Comparison of ENCODE assay signal across 8 cellular contexts in the genomic region with DNA sequence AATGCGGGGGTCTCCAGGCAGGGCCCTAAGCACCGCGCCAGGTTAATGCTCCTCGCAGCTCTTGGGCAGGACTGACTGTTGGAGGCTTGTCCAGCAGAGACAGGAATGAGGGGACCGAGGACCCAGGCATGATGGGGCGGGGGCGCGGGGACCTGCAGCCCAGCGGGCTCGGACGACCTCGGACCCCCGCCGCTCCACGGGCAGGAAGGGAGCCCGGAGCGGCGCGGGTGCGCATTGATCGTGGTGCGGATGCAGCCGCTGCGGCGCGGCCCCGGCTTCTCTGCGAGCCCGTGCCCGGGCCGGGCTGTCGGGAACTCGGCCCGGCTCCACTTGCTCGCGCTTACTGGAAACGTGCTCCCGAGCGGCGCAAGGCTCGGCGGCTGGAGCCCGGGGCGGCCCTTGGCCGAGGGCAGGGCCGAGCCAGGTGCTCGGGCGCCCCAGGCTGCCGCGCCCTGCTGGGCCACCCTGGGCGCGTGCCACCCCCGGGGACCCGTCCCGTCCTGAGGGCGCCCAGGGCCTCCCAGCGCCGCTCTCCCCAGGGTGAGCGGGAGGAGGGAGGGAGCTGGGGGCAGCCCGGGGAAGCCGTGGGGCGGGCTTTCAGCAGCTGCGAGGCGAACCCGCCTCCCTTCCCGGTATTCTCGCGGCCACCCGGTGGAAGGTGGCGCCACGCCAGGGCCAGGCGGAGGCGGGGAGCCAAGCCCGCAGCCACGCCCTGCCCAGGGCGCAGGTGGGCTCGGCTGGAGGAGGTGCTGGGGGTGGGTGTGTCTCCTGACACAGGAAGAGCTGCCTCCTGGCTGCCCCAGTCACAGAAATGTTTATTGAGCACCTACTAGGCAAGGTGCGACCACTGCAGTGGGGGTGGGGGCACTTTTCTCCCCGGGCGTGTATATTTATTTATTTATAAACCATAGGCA. TPM values are rescaled to one million over a fixed set of nuclear protein-coding genes. Genes with fewer than 3 reads are reported as not detected.
DNase-seq lines count a peak whose midpoint lies in the region; ATAC-seq and TF ChIP-seq lines count a peak whose summit lies in the region.

No MANE protein-coding gene starts in this region.

- H3K79me1 ChIP-seq in H9 (ENCODE audit: insufficient read depth, low read depth, low read length, poor library complexity, severe bottlenecking), result no peaks in the 10 kb centered on the region

- H2BK12ac ChIP-seq in H9 (ENCODE audit: insufficient read length, low read depth, low read length), result no peak overlapping the region

- peaks cover 48 to 78% (median 54%) of the 10 kb centered on the region in 10 experiments for H3K4me1 ChIP-seq in BLaER1 treated with 17β-estradiol and CSF1 and Interleukin-3, amounts not matched to agents 10 nM and 100 nM
- peaks cover 3% of the 10 kb centered on the region; the same call in 1 of the 2 replicates for H3K4me1 ChIP-seq in H9 (ENCODE audit: insufficient read depth, low read length)

- peaks cover 21% of the 10 kb centered on the region for H3K27me3 Mint-ChIP-seq in H9 (ENCODE audit: low read depth)
- peaks cover 7% of the 10 kb centered on the region for H3K27me3 Mint-ChIP-seq in memory B cell

- no peak overlapping the region for H3K23ac ChIP-seq in H9 (ENCODE audit: insufficient read length, low read depth, low read length)

- H3K9me3 ChIP-seq in BLaER1 treated with 17β-estradiol and CSF1 and Interleukin-3, amounts not matched to agents 10 nM and 100 nM (replicated peaks in 1 of 11), result no peaks in the 10 kb centered on the region
- no peaks in the 10 kb centered on the region for H3K9me3 ChIP-seq in H9 (ENCODE audit: control insufficient read depth, low read depth, low read length)

- peak overlapping the region; percentile 42 to 86 (median 65); a peak in 19 of 22 replicates for H3K27ac ChIP-seq in BLaER1 treated with 17β-estradiol and CSF1 and Interleukin-3, amounts not matched to agents 10 nM and 100 nM
- H3K27ac ChIP-seq in H9 (ENCODE audit: insufficient read length, low read depth, low read length), result no peak overlapping the region

- H3K79me2 ChIP-seq in H9 (ENCODE audit: insufficient read depth, low read length), result no peaks in the 10 kb centered on the region

- no peak overlapping the region for H4K91ac ChIP-seq in H9 (ENCODE audit: insufficient read length, low read depth, low read length)

- H2BK120ac ChIP-seq in H9 (ENCODE audit: low read depth, low read length, poor library complexity, severe bottlenecking), result no peak overlapping the region

- DNase-seq in H9 (peak; percentile 97), NCI-H345 (lab: John Stamatoyannopoulos, UW) (peak; percentile 96), ecto neural progenitor cell (ENCODE audit: low spot score) (peak; percentile 83), memory B cell (ENCODE audit: low spot score in 2 of 2) (peak; percentile 42 to 54)
- peak; percentile 30 to 33 for DNase-seq in activated CD4-positive, alpha-beta T cell treated with anti-CD3 and anti-CD28 coated beads, Interleukin-2, amount 50 U/mL, for 24 hours (ENCODE audit: low read depth in 1 of 2, low spot score in 1 of 2)
- DNase-seq in stimulated activated CD8-positive, alpha-beta memory T cell treated with anti-CD3 and anti-CD28 coated beads, Interleukin-15, amount 100 ng/mL, for 4 hours (ENCODE audit: low read depth in 2 of 2), result peak; percentile 47 to 50

- H3K56ac ChIP-seq in H9 (ENCODE audit: insufficient read length, low read depth, low read length), result no peak overlapping the region

- H3K4me1 Mint-ChIP-seq in H9, result peaks cover 45 to 49% of the 10 kb centered on the region in 2 experiments
- H3K4me1 Mint-ChIP-seq in memory B cell, result peaks cover 17% of the 10 kb centered on the region

- no peaks in the 10 kb centered on the region for H3K36me3 ChIP-seq in BLaER1 treated with 17β-estradiol and CSF1 and Interleukin-3, amounts not matched to agents 10 nM and 100 nM

- H3K9me3 Mint-ChIP-seq in H9, result no peaks in the 10 kb centered on the region; a peak in 2 of 5 replicates
- H3K9me3 Mint-ChIP-seq in memory B cell, result no peaks in the 10 kb centered on the region

- H3K4me2 ChIP-seq in BLaER1 treated with 17β-estradiol and CSF1 and Interleukin-3, amounts not matched to agents 10 nM and 100 nM, result peak overlapping the region; percentile 85 to 98 (median 97)
- H3K4me2 ChIP-seq in H9 (ENCODE audit: insufficient read depth, insufficient read length, low read length), result peak overlapping the region; percentile 17

- H2AFZ ChIP-seq in H9 (ENCODE audit: low read length), result no peak overlapping the region

- no peak overlapping the region for H4K8ac ChIP-seq in H9 (replicated peaks; ENCODE audit: insufficient read length, low read depth, low read length)

- H3K4me3 Mint-ChIP-seq in H9 (peak overlapping the region; percentile 68 to 79), memory B cell (peak overlapping the region; percentile 71)

- H3K27me3 ChIP-seq in BLaER1 treated with 17β-estradiol and CSF1 and Interleukin-3, amounts not matched to agents 10 nM and 100 nM, result peaks cover 0 to 14% (median 5%) of the 10 kb centered on the region in 11 experiments; a peak in 6 of 22 replicates
- H3K27me3 ChIP-seq in H9 (ENCODE audit: insufficient read depth, low read length), result no peaks in the 10 kb centered on the region

- H2BK5ac ChIP-seq in H9 (ENCODE audit: insufficient read length, low read length), result no peak overlapping the region

- H2BK15ac ChIP-seq in H9 (ENCODE audit: low read depth, low read length), result no peak overlapping the region

- peak overlapping the region; percentile 56 to 81 (median 75) for H3K9ac ChIP-seq in BLaER1 treated with 17β-estradiol and CSF1 and Interleukin-3, amounts not matched to agents 10 nM and 100 nM
- H3K9ac ChIP-seq in H9 (ENCODE audit: extremely low read depth, insufficient read length, low read length), result no peak overlapping the region

- H3K4ac ChIP-seq in H9 (ENCODE audit: low read depth, low read length), result no peak overlapping the region

- H3K27ac Mint-ChIP-seq in H9, result no peak overlapping the region; a peak in 1 of 7 replicates
- H3K27ac Mint-ChIP-seq in memory B cell, result no peak overlapping the region

- peaks cover 3% of the 10 kb centered on the region for H3K23me2 ChIP-seq in H9 (ENCODE audit: insufficient read length, low read depth, low read length, poor library complexity, severe bottlenecking)

- no peak overlapping the region for H3K14ac ChIP-seq in H9 (ENCODE audit: insufficient read depth, low read length)

- H3T11ph ChIP-seq in H9 (ENCODE audit: low read length), result no peak overlapping the region

- no CpG with 5 or more reads among the region's 80 CpGs for WGBS in H9 (ENCODE audit: extremely low coverage, insufficient read length, low lambda C conversion rate)

- TF ChIP-seq CTCF in H9 (conservative IDR thresholded peaks at IDR 0.05), result no peak

- no peak overlapping the region for H4K5ac ChIP-seq in H9 (ENCODE audit: insufficient read length, low read depth, low read length)

- no peaks in the 10 kb centered on the region for H4K20me1 ChIP-seq in BLaER1 treated with 17β-estradiol and CSF1 and Interleukin-3, amounts not matched to agents 10 nM and 100 nM
- no peaks in the 10 kb centered on the region for H4K20me1 ChIP-seq in H9 (ENCODE audit: control insufficient read depth, insufficient read depth, insufficient read length)

- peak overlapping the region; percentile 44 to 72 (median 59); a peak in 19 of 20 replicates for H3K4me3 ChIP-seq in BLaER1 treated with 17β-estradiol and CSF1 and Interleukin-3, amounts not matched to agents 10 nM and 100 nM

- H2AK5ac ChIP-seq in H9 (ENCODE audit: insufficient read length, low read length), result no peak overlapping the region

- H3K18ac ChIP-seq in H9 (ENCODE audit: insufficient read length, low read depth, low read length), result no peak overlapping the region

- no peak overlapping the region for H2BK20ac ChIP-seq in H9 (ENCODE audit: low read depth, low read length, poor library complexity, severe bottlenecking)

- H3K36me3 Mint-ChIP-seq in H9 (ENCODE audit: insufficient read depth in 1 of 3, low read depth in 3 of 3) (no peaks in the 10 kb centered on the region), memory B cell (no peaks in the 10 kb centered on the region)

- ATAC-seq in memory B cell (ENCODE audit: low read depth) (peak; percentile 77), GM21390 (IDR thresholded peaks at IDR 0.05; ENCODE audit: unreplicated experiment) (no peak)

RNA-seq across cellular contexts. Expression of a gene that starts 45.9 kb away (rescaled TPM):
- total RNA-seq in H9 (2021), result 9.5 and 9.6 TPM in 2 replicates

Comparison
In these comparisons a context has a peak if more than half of its experiments do, and no peak if none do; other contexts are left out.
1. DNase-seq: peak in every context shown above with its lines; median percentile 97 in H9; 96 in NCI-H345; 83 in ecto neural progenitor cell; 48 in stimulated activated CD8-positive, alpha-beta memory T cell treated with anti-CD3 and anti-CD28 coated beads, Interleukin-15, amount 100 ng/mL, for 4 hours; 48 in memory B cell; 32 in activated CD4-positive, alpha-beta T cell treated with anti-CD3 and anti-CD28 coated beads, Interleukin-2, amount 50 U/mL, for 24 hours.